In the genomic region with DNA sequence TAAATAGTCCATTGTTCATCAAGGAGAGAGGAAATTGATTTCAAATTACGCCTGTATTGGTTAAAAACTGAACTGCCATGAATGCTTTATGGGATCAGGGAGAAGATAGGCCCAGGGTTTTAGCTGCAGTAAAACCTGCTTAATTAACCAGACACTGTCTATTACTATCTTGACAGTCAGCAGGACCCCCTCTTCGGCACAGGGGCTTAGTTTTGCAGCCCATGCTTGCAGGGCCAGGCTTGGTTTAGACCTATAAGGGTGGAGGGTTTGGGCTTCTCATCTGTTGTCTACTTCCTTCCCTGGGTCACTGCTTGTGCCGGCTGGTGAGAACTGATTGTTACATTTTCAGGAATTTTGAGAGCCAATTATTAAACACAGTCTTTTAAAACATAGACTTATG, we compare ENCODE assay signal across 21 cellular contexts. TPM values are rescaled to one million over a fixed set of nuclear protein-coding genes. Genes with fewer than 3 reads are reported as not detected.
DNase-seq lines count a peak whose midpoint lies in the region; ATAC-seq, FAIRE-seq and TF ChIP-seq lines count a peak whose summit lies in the region.
"Had no signal": no experiment of that assay in that cellular context is flagged by ENCODE, and none has a peak within 500 bp of the region (broad histone marks: within the 10 kb centered on the region; RNA-seq: fewer than 3 reads in every experiment).

No MANE protein-coding gene starts in this region.

- no peak for ATAC-seq in HepG2
- ATAC-seq in right lobe of liver = no peak
- ATAC-seq in natural killer cell treated with Interleukin-12 subunit alpha and Interleukin-12 subunit beta and Interleukin-15 and Interleukin-18, amount 100 ng/mL, for 72 hours = no peak
- no peak for ATAC-seq in GM18858 (IDR thresholded peaks at IDR 0.05; ENCODE audit: unreplicated experiment)
- ATAC-seq: CD8-positive, alpha-beta T cell; HCT116 had no signal

- no peaks in the 10 kb centered on the region for H3K9me1 ChIP-seq in endothelial cell of umbilical vein (replicated peaks; ENCODE audit: control insufficient read depth, extremely low read depth, insufficient read depth, low read length)

- no peaks in the 10 kb centered on the region for H3K9me3 Mint-ChIP-seq in neural crest cell
- H3K9me3 Mint-ChIP-seq in natural killer cell treated with Interleukin-12 subunit alpha and Interleukin-12 subunit beta and Interleukin-15 and Interleukin-18, amount 100 ng/mL, for 72 hours = peaks cover 2% of the 10 kb centered on the region
- H3K9me3 Mint-ChIP-seq: CD8-positive, alpha-beta T cell; HFFc6 had no signal

- H3K4me3 Mint-ChIP-seq in neural crest cell = no peak overlapping the region
- no peak overlapping the region for H3K4me3 Mint-ChIP-seq in natural killer cell treated with Interleukin-12 subunit alpha and Interleukin-12 subunit beta and Interleukin-15 and Interleukin-18, amount 100 ng/mL, for 72 hours
- H3K4me3 Mint-ChIP-seq: B cell; CD8-positive, alpha-beta T cell; HFFc6 had no signal

- intact Hi-C loops in HepG2 (cut with micrococcal nuclease; ENCODE audit: unreplicated experiment) (no loop called here), right lobe of liver (cut with DNase I) (no loop called here), endothelial cell of umbilical vein (cut with micrococcal nuclease) (no loop called here)

- H3K36me3 ChIP-seq in HepG2 (replicated peaks in 1 of 2; ENCODE audit: control insufficient read depth in 1 of 2, insufficient read depth in 2 of 2, low read length in 2 of 2) (peaks cover 2 to 3% of the 10 kb centered on the region in 2 experiments; a peak in 1 of 5 replicates), right lobe of liver (no peaks in the 10 kb centered on the region), endothelial cell of umbilical vein (ENCODE audit: control insufficient read depth in 2 of 2, extremely low read depth in 1 of 2, insufficient read depth in 2 of 2, low read length in 2 of 2) (no peaks in the 10 kb centered on the region)

- CTCF ChIA-PET in HepG2 (lab: Yijun Ruan, JAX; ENCODE audit: low intra/inter-chr PET ratio, low total read pairs) = no interaction called here
- CTCF ChIA-PET in endothelial cell of umbilical vein (lab: Charles Lee) = no interaction called here

- POLR2A ChIA-PET in HepG2 (lab: Yijun Ruan, JAX) (no interaction called here), endothelial cell of umbilical vein (lab: Charles Lee) (no interaction called here)

- H3K79me2 ChIP-seq in HepG2 (ENCODE audit: insufficient read depth, low read length) (peaks cover 22% of the 10 kb centered on the region), endothelial cell of umbilical vein (ENCODE audit: control insufficient read depth, insufficient read depth, low read length) (peaks cover 2% of the 10 kb centered on the region)

- peaks cover 5% of the 10 kb centered on the region; the same call in 1 of the 2 replicates for H4K20me1 ChIP-seq in HepG2 (ENCODE audit: insufficient read depth, low read length)
- H4K20me1 ChIP-seq in endothelial cell of umbilical vein (replicated peaks; ENCODE audit: control insufficient read depth, extremely low read depth, insufficient read depth, low read length) = no peaks in the 10 kb centered on the region

- no peak overlapping the region for H3K4me3 ChIP-seq in HepG2 (replicated peaks in 1 of 3; ENCODE audit: insufficient read depth in 1 of 3, low read depth in 2 of 3, low read length in 3 of 3)
- no peak overlapping the region for H3K4me3 ChIP-seq in right lobe of liver
- H3K4me3 ChIP-seq in endothelial cell of umbilical vein (replicated peaks in 1 of 3; ENCODE audit: insufficient read depth in 1 of 3, low read depth in 1 of 3, low read length in 3 of 3) = no peak overlapping the region
- H3K4me3 ChIP-seq: BLaER1 treated with 17β-estradiol and CSF1 and Interleukin-3, amounts not matched to agents 10 nM and 100 nM; GM23248 had no signal

- H2AFZ ChIP-seq in HepG2 (ENCODE audit: low read length) = no peak overlapping the region
- H2AFZ ChIP-seq in endothelial cell of umbilical vein (ENCODE audit: low read depth, low read length) = no peak overlapping the region
- H2AFZ ChIP-seq: GM23248 had no signal

- peak overlapping the region; percentile 76 for H3K27ac Mint-ChIP-seq in neural crest cell (ENCODE audit: unreplicated experiment)
- no peak overlapping the region for H3K27ac Mint-ChIP-seq in natural killer cell treated with Interleukin-12 subunit alpha and Interleukin-12 subunit beta and Interleukin-15 and Interleukin-18, amount 100 ng/mL, for 72 hours
- H3K27ac Mint-ChIP-seq: B cell; CD8-positive, alpha-beta T cell; HFFc6 had no signal

- no peaks in the 10 kb centered on the region for H3K27me3 Mint-ChIP-seq in neural crest cell (ENCODE audit: low read depth)
- H3K27me3 Mint-ChIP-seq in natural killer cell treated with Interleukin-12 subunit alpha and Interleukin-12 subunit beta and Interleukin-15 and Interleukin-18, amount 100 ng/mL, for 72 hours = no peaks in the 10 kb centered on the region

- dilution Hi-C loops in endothelial cell of umbilical vein (cut with MboI; ENCODE audit: extremely low pct_ligation_motif_present, low sequenced_read_pairs) = no loop called here

- TF ChIP-seq CTCF in HepG2 (CRISPR knock-in tag; IDR thresholded peaks at IDR 0.05) (no peak), right lobe of liver (IDR thresholded peaks at IDR 0.05) (no peak), endothelial cell of umbilical vein (IDR thresholded peaks at IDR 0.05; ENCODE audit: extremely low read depth in 1 of 2, insufficient read depth in 1 of 2, low read depth in 1 of 2, low read length in 2 of 2) (no peak), neural crest cell (conservative IDR thresholded peaks at IDR 0.05) (no peak)

- H3K9me3 ChIP-seq in HepG2 (ENCODE audit: low read length) = no peaks in the 10 kb centered on the region
- no peaks in the 10 kb centered on the region for H3K9me3 ChIP-seq in right lobe of liver
- H3K9me3 ChIP-seq in endothelial cell of umbilical vein (replicated peaks; ENCODE audit: control insufficient read depth, insufficient read depth, low read length) = no peaks in the 10 kb centered on the region

- in situ Hi-C loops in HepG2 (cut with HindIII; ENCODE audit: extremely low pct_ligation_motif_present, low pct_unique_long_range_greater_than_20kb) = no loop called here

- H3K36me3 Mint-ChIP-seq in neural crest cell (ENCODE audit: low read depth) = peaks cover 3% of the 10 kb centered on the region
- H3K36me3 Mint-ChIP-seq in natural killer cell treated with Interleukin-12 subunit alpha and Interleukin-12 subunit beta and Interleukin-15 and Interleukin-18, amount 100 ng/mL, for 72 hours = no peaks in the 10 kb centered on the region
- H3K36me3 Mint-ChIP-seq: CD8-positive, alpha-beta T cell had no signal

- H3K4me2 ChIP-seq in HepG2 (ENCODE audit: low read depth, low read length) (no peak overlapping the region), endothelial cell of umbilical vein (ENCODE audit: insufficient read depth, low read length) (no peak overlapping the region)
- H3K4me2 ChIP-seq: BLaER1 treated with 17β-estradiol and CSF1 and Interleukin-3, amounts not matched to agents 10 nM and 100 nM had no signal

- H3K9ac ChIP-seq in HepG2 (ENCODE audit: insufficient read depth, low read depth, low read length) (no peak overlapping the region), endothelial cell of umbilical vein (replicated peaks; ENCODE audit: extremely low read depth, insufficient read depth, low read length) (no peak overlapping the region)
- H3K9ac ChIP-seq: BLaER1 treated with 17β-estradiol and CSF1 and Interleukin-3, amounts not matched to agents 10 nM and 100 nM; GM23248 had no signal

- TF ChIP-seq EP300 in HepG2 (IDR thresholded peaks at IDR 0.05; ENCODE audit: low read depth in 2 of 2, low read length in 2 of 2) (no peak), HepG2 (CRISPR knock-in tag; IDR thresholded peaks at IDR 0.05; ENCODE audit: borderline replicate concordance) (no peak)

- peaks cover 13% of the 10 kb centered on the region for H3K4me1 Mint-ChIP-seq in neural crest cell
- H3K4me1 Mint-ChIP-seq in natural killer cell treated with Interleukin-12 subunit alpha and Interleukin-12 subunit beta and Interleukin-15 and Interleukin-18, amount 100 ng/mL, for 72 hours (ENCODE audit: low read depth in 2 of 2) = no peaks in the 10 kb centered on the region
- H3K4me1 Mint-ChIP-seq: B cell had no signal

- H3K4me1 ChIP-seq in HepG2 (ENCODE audit: insufficient read depth, low read length) = peaks cover 28% of the 10 kb centered on the region
- H3K4me1 ChIP-seq in right lobe of liver = peaks cover 0 to 2% (median 0%) of the 10 kb centered on the region in 4 donors
- H3K4me1 ChIP-seq in endothelial cell of umbilical vein (ENCODE audit: control insufficient read depth, extremely low read depth, insufficient read depth, low read length) = no peaks in the 10 kb centered on the region
- H3K4me1 ChIP-seq: BLaER1 treated with 17β-estradiol and CSF1 and Interleukin-3, amounts not matched to agents 10 nM and 100 nM had no signal

- FAIRE-seq in HepG2 (lab: Jason Lieb, UNC) (no peak), endothelial cell of umbilical vein (lab: Jason Lieb, UNC) (no peak)
- FAIRE-seq: G401.6, GM12891, H54 had no signal

- no peak for TF ChIP-seq POLR2A in HepG2 (IDR thresholded peaks at IDR 0.05; ENCODE audit: insufficient read depth in 1 of 2, low read depth in 2 of 2, low read length in 2 of 2)
- TF ChIP-seq POLR2A in right lobe of liver (IDR thresholded peaks at IDR 0.05) = no peak
- no peak for TF ChIP-seq POLR2A in endothelial cell of umbilical vein (IDR thresholded peaks at IDR 0.05; ENCODE audit: low read depth, low read length)
- no peak for TF ChIP-seq POLR2A in erythroblast (IDR thresholded peaks at IDR 0.05; ENCODE audit: low read length)

- no peaks in the 10 kb centered on the region for H3K27me3 ChIP-seq in HepG2 (ENCODE audit: control insufficient read depth in 1 of 2, insufficient read depth in 2 of 2, low read length in 2 of 2)
- H3K27me3 ChIP-seq in right lobe of liver = no peaks in the 10 kb centered on the region
- no peaks in the 10 kb centered on the region for H3K27me3 ChIP-seq in endothelial cell of umbilical vein (ENCODE audit: control insufficient read depth in 2 of 2, insufficient read depth in 2 of 2, low read length in 2 of 2)
- H3K27me3 ChIP-seq: BLaER1 treated with 17β-estradiol and CSF1 and Interleukin-3, amounts not matched to agents 10 nM and 100 nM had no signal

- no peak for TF ChIP-seq RAD21 in HepG2 (CRISPR knock-in tag; IDR thresholded peaks at IDR 0.05)

- DNase-seq in HepG2 (ENCODE audit: low spot score) (no peak), right lobe of liver (no peak), endothelial cell of umbilical vein (ENCODE audit: low read depth, low spot score) (peak; percentile 9), neural crest cell (ENCODE audit: low read depth, low spot score) (no peak), erythroblast (lab: John Stamatoyannopoulos, UW) (no peak)
- DNase-seq in natural killer cell treated with Interleukin-12 subunit alpha and Interleukin-12 subunit beta and Interleukin-15 and Interleukin-18, amount 100 ng/mL, for 72 hours (ENCODE audit: low spot score) = no peak
- DNase-seq: Calu3; CD8-positive, alpha-beta T cell; DMS 273 treated with DMSO at 0.1 percent for 48 hours; DND-41; EL; HFFc6 had no signal

- TSS peak; percentile 27 for BruUV-seq in HepG2 (replicated peaks; lab: Mats Ljungman, UMichigan)
- BruUV-seq in endothelial cell of umbilical vein (replicated peaks; lab: Mats Ljungman, UMichigan) = no TSS peak

- 83% methylated on average over 3 of the region's 3 CpGs for WGBS in HepG2 (ENCODE audit: low lambda C conversion rate)
- WGBS in right lobe of liver (ENCODE audit: insufficient coverage, low coverage, low lambda C conversion rate, missing lambda C conversion rate) = 62% methylated on average over 2 of the region's 3 CpGs

- H3K27ac ChIP-seq in HepG2 (ENCODE audit: extremely low read length, insufficient read depth, low read length) (no peak overlapping the region), right lobe of liver (no peak overlapping the region), endothelial cell of umbilical vein (ENCODE audit: insufficient read depth, low read depth, low read length) (no peak overlapping the region)
- H3K27ac ChIP-seq: BLaER1 treated with 17β-estradiol and CSF1 and Interleukin-3, amounts not matched to agents 10 nM and 100 nM; GM23248; HL-60 had no signal

RNA-seq across cellular contexts. Expression of a gene that starts 41.1 kb away (rescaled TPM):
- 17.8 and 25.3 TPM in 2 replicates for total RNA-seq in HepG2 (2016; rRNA removed; fragmentation: Illumina TruSeq; extraction: Trizol)
- total RNA-seq in HepG2 (2016; cell fraction: cytosol; rRNA removed; fragmentation: Illumina TruSeq; extraction: Trizol; ENCODE audit: low read depth) = 1.5 and 3.0 TPM in 2 replicates
- total RNA-seq in HepG2 (2016; cell fraction: insoluble cytoplasmic fraction; rRNA removed; fragmentation: Illumina TruSeq; extraction: Trizol) = 17.7 and 23.8 TPM in 2 replicates
- 6.6 and 7.5 TPM in 2 replicates for total RNA-seq in HepG2 (2016; cell fraction: membrane; rRNA removed; fragmentation: Illumina TruSeq; extraction: Trizol)
- 54.4 and 62.0 TPM in 2 replicates for total RNA-seq in HepG2 (2016; cell fraction: nucleus; rRNA removed; fragmentation: Illumina TruSeq; extraction: Trizol)
- polyA plus RNA-seq in HepG2 (2011; rRNA removed) = 6.9 and 8.0 TPM in 2 replicates
- 5.1 and 6.3 TPM in 2 replicates for polyA plus RNA-seq in HepG2 (2011; cell fraction: cytosol; rRNA removed)
- 11.3 and 14.5 TPM in 2 replicates for polyA plus RNA-seq in HepG2 (2011; cell fraction: nucleus; rRNA removed)
- 10.7 and 11.8 TPM in 2 replicates for polyA plus RNA-seq in HepG2 (2012)
- 0.58 and 0.68 TPM in 2 replicates for polyA plus RNA-seq in HepG2 (2016; cell fraction: cytosol; fragmentation: Illumina TruSeq; extraction: Trizol; ENCODE audit: low read depth)
- 9.2 and 9.6 TPM in 2 replicates for polyA plus RNA-seq in HepG2 (2016; cell fraction: insoluble cytoplasmic fraction; fragmentation: Illumina TruSeq; extraction: Trizol; ENCODE audit: low read depth)
- 1.3 and 1.5 TPM in 2 replicates for polyA plus RNA-seq in HepG2 (2016; cell fraction: membrane; fragmentation: Illumina TruSeq; extraction: Trizol; ENCODE audit: low read depth)
- 23.3 and 24.1 TPM in 2 replicates for polyA plus RNA-seq in HepG2 (2016; cell fraction: nucleus; fragmentation: Illumina TruSeq; extraction: Trizol; ENCODE audit: insufficient read depth, low read depth)
- 0.05 and 44.0 TPM in 2 replicates for polyA minus RNA-seq in HepG2 (2011; rRNA and poly(A)+ RNA removed; ENCODE audit: low replicate concordance)
- polyA minus RNA-seq in HepG2 (2011; cell fraction: cytosol; rRNA and poly(A)+ RNA removed) = 24.8 and 27.2 TPM in 2 replicates
- 79.6 and 89.1 TPM in 2 replicates for polyA minus RNA-seq in HepG2 (2011; cell fraction: nucleus; rRNA and poly(A)+ RNA removed)
- total RNA-seq in right lobe of liver = 10 to 100 TPM; 11.7 to 27.8 (median 14.7) TPM
- total RNA-seq in endothelial cell of umbilical vein = 37.5 and 39.1 TPM in 2 replicates
- polyA plus RNA-seq in endothelial cell of umbilical vein = 8.8 and 8.9 TPM in 2 replicates
- 7.6 and 8.7 TPM in 2 replicates for polyA plus RNA-seq in endothelial cell of umbilical vein (2011; cell fraction: cytosol; rRNA removed)
- polyA plus RNA-seq in endothelial cell of umbilical vein (2011; cell fraction: nucleus; rRNA removed) = 14.3 and 15.4 TPM in 2 replicates
- polyA plus RNA-seq in endothelial cell of umbilical vein (2012) = 21.5 and 27.6 TPM in 2 replicates
- 58.0 and 59.5 TPM in 2 replicates for polyA minus RNA-seq in endothelial cell of umbilical vein
- not detected for polyA minus RNA-seq in endothelial cell of umbilical vein (2011; cell fraction: cytosol; rRNA and poly(A)+ RNA removed)
- 85.0 and 86.2 TPM in 2 replicates for polyA minus RNA-seq in endothelial cell of umbilical vein (2011; cell fraction: nucleus; rRNA and poly(A)+ RNA removed)
- 38.0 and 41.2 TPM in 2 replicates for total RNA-seq in neural crest cell
- under 1 TPM; 0.33 to 0.93 TPM for total RNA-seq in natural killer cell treated with Interleukin-12 subunit alpha and Interleukin-12 subunit beta and Interleukin-15 and Interleukin-18, amount 100 ng/mL, for 72 hours
- total RNA-seq: CD8-positive, alpha-beta T cell had no signal
